21 cellular contexts compared by ENCODE assay signal in the genomic region with DNA sequence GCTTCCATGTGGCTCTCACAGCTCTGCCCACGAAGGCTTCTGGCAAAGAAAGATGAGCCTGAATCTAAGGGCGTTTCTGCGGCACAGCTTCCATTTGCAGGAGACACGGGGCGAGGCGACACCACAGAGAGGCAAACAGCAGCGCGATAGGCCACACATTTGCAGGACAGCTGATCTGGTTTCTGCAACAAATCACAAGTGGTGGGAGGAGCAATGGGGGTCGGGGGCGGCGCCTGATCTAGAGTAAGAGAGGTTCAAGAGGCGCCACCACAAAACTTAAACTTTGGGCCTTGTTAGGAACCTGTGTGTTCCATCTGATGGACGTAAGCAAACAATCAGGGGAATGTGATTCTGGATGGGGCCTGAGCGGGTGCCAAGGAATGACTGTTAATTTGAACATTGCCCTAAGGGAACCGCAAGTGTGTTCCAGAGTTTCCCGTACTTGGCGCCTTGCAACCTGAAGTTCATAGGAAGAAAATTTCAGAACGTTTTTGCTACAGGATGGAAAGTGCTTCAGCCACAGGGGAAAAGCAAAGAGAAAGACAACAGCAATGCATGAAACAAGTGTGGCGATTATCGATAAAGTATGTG. TPM values are rescaled to one million over a fixed set of nuclear protein-coding genes. Genes with fewer than 3 reads are reported as not detected.
DNase-seq lines count a peak whose midpoint lies in the region; ATAC-seq, FAIRE-seq and TF ChIP-seq lines count a peak whose summit lies in the region.
"Had no signal": no experiment of that assay in that cellular context is flagged by ENCODE, and none has a peak within 500 bp of the region (broad histone marks: within the 10 kb centered on the region; RNA-seq: fewer than 3 reads in every experiment).

No MANE protein-coding gene starts in this region.

- intact Hi-C loops in HepG2 (cut with micrococcal nuclease; ENCODE audit: unreplicated experiment) (no loop called here), adrenal gland (cut with DNase I) (no loop called here)

- H4K20me1 ChIP-seq in HepG2 (ENCODE audit: insufficient read depth, low read length) = no peaks in the 10 kb centered on the region

- in situ Hi-C loops in HepG2 (cut with HindIII; ENCODE audit: extremely low pct_ligation_motif_present, low pct_unique_long_range_greater_than_20kb) = no loop called here

- no peak overlapping the region for H3K27ac ChIP-seq in A549
- H3K27ac ChIP-seq in HepG2 (ENCODE audit: extremely low read length, insufficient read depth, low read length) = no peak overlapping the region
- no peak overlapping the region for H3K27ac ChIP-seq in adrenal gland
- H3K27ac ChIP-seq: C4-2B, SJCRH30 had no signal

- WGBS in A549 (ENCODE audit: missing lambda C conversion rate) = 82% methylated on average over 20 of the region's 20 CpGs
- 34% methylated on average over 20 of the region's 20 CpGs for WGBS in HepG2 (ENCODE audit: low lambda C conversion rate)
- WGBS in adrenal gland, 4 donors = 88 to 90% (median 89%) methylated on average over 19 to 20 of the region's 20 CpGs

- no peaks in the 10 kb centered on the region for H3K9me3 Mint-ChIP-seq in activated T-cell treated with anti-CD3 and anti-CD28 coated beads, Interleukin-2, amount 50 U/mL, for 24 hours
- H3K9me3 Mint-ChIP-seq: HFFc6 had no signal

- POLR2A ChIA-PET in A549 (lab: Yijun Ruan, JAX) (no interaction called here), HepG2 (lab: Yijun Ruan, JAX) (no interaction called here)

- peaks cover 2% of the 10 kb centered on the region for H3K36me3 Mint-ChIP-seq in T-helper 17 cell (ENCODE audit: low read depth)
- no peaks in the 10 kb centered on the region for H3K36me3 Mint-ChIP-seq in activated T-cell treated with anti-CD3 and anti-CD28 coated beads, Interleukin-2, amount 50 U/mL, for 24 hours (ENCODE audit: low read depth)

- no peak overlapping the region for H3K4me2 ChIP-seq in A549
- peak overlapping the region; percentile 5; the same call in 1 of the 2 replicates for H3K4me2 ChIP-seq in HepG2 (ENCODE audit: low read depth, low read length)

- FAIRE-seq in A549 (lab: Jason Lieb, UNC) (peak; percentile 32), HepG2 (lab: Jason Lieb, UNC) (no peak)
- FAIRE-seq: H54 had no signal

- TF ChIP-seq EP300 in A549 (IDR thresholded peaks at IDR 0.05) (no peak), HepG2 (IDR thresholded peaks at IDR 0.05; ENCODE audit: low read depth in 2 of 2, low read length in 2 of 2) (no peak), HepG2 (CRISPR knock-in tag; IDR thresholded peaks at IDR 0.05; ENCODE audit: borderline replicate concordance) (no peak)

- H3K4me1 Mint-ChIP-seq in T-helper 17 cell = no peaks in the 10 kb centered on the region
- peaks cover 4% of the 10 kb centered on the region for H3K4me1 Mint-ChIP-seq in activated T-cell treated with anti-CD3 and anti-CD28 coated beads, Interleukin-2, amount 50 U/mL, for 24 hours (ENCODE audit: low read depth)

- CTCF ChIA-PET in A549 (lab: Yijun Ruan, JAX) (interaction anchor here (0.7 to 1.7 kb wide), 7 partner anchors 40 to 666 kb away, joined by 3 to 5 read pairs (median 4); no protein-coding TSS in a partner anchor), HepG2 (lab: Yijun Ruan, JAX; ENCODE audit: low intra/inter-chr PET ratio, low total read pairs) (no interaction called here)

- H3K9me3 ChIP-seq in A549 (no peaks in the 10 kb centered on the region), T-helper 17 cell (ENCODE audit: control insufficient read depth, low read length, poor library complexity, severe bottlenecking) (no peaks in the 10 kb centered on the region), HepG2 (ENCODE audit: low read length) (no peaks in the 10 kb centered on the region), adrenal gland (replicated peaks in 1 of 3) (no peaks in the 10 kb centered on the region)
- H3K9me3 ChIP-seq: SJCRH30 had no signal

- peaks cover 43% of the 10 kb centered on the region for H3K27me3 Mint-ChIP-seq in T-helper 17 cell
- peaks cover 20% of the 10 kb centered on the region for H3K27me3 Mint-ChIP-seq in activated T-cell treated with anti-CD3 and anti-CD28 coated beads, Interleukin-2, amount 50 U/mL, for 24 hours

- TF ChIP-seq CTCF in A549 (IDR thresholded peaks at IDR 0.05) (no peak), HepG2 (CRISPR knock-in tag; IDR thresholded peaks at IDR 0.05) (no peak), adrenal gland (IDR thresholded peaks at IDR 0.05) (no peak)

- H3K4me1 ChIP-seq in A549 (peaks cover 22% of the 10 kb centered on the region), HepG2 (ENCODE audit: insufficient read depth, low read length) (peaks cover 55% of the 10 kb centered on the region), adrenal gland (replicated peaks in 1 of 2) (peaks cover 0 to 9% of the 10 kb centered on the region in 2 donors)
- H3K4me1 ChIP-seq: SJCRH30 had no signal

- no peaks in the 10 kb centered on the region for H3K79me2 ChIP-seq in HepG2 (ENCODE audit: insufficient read depth, low read length)

- no peak overlapping the region for H3K9ac ChIP-seq in HepG2 (ENCODE audit: insufficient read depth, low read depth, low read length)

- BruUV-seq in HepG2 (replicated peaks; lab: Mats Ljungman, UMichigan) = no TSS peak

- no peak overlapping the region for H3K27ac Mint-ChIP-seq in T-helper 17 cell
- no peak overlapping the region for H3K27ac Mint-ChIP-seq in activated T-cell treated with anti-CD3 and anti-CD28 coated beads, Interleukin-2, amount 50 U/mL, for 24 hours
- H3K27ac Mint-ChIP-seq: HFFc6 had no signal

- H3K27me3 ChIP-seq in HepG2 (ENCODE audit: control insufficient read depth in 1 of 2, insufficient read depth in 2 of 2, low read length in 2 of 2) = peaks cover 13 to 26% of the 10 kb centered on the region in 2 experiments; a peak in 3 of 5 replicates
- peaks cover 10% of the 10 kb centered on the region for H3K27me3 ChIP-seq in adrenal gland

- no peak overlapping the region for H2AFZ ChIP-seq in HepG2 (ENCODE audit: low read length)

- ATAC-seq in A549 = no peak
- ATAC-seq in T-helper 17 cell = no peak
- no peak for ATAC-seq in HepG2
- ATAC-seq: Panc1 had no signal

- DNase-seq in A549 (ENCODE audit: low read depth in 1 of 2, low spot score in 1 of 2) (no peak), M059J (ENCODE audit: low read depth) (peak; percentile 52), T-helper 17 cell (no peak), HepG2 (ENCODE audit: low spot score) (no peak), NAMALWA (ENCODE audit: low spot score) (no peak), adrenal gland (no peak)
- no peak for DNase-seq in activated T-cell treated with anti-CD3 and anti-CD28 coated beads, Interleukin-2, amount 50 U/mL, for 24 hours
- no peak for DNase-seq in activated CD4-positive, alpha-beta T cell treated with anti-CD3 and anti-CD28 coated beads, Interleukin-2, amount 50 U/mL, for 48 hours
- DNase-seq: DMS53, HFFc6, NCI-H1092 treated with DMSO at 0.1 percent for 48 hours, NCI-H146, NCI-H2081 treated with DMSO at 0.1 percent for 48 hours, NCI-H69, SJCRH30 had no signal

- H3K36me3 ChIP-seq in HepG2 (replicated peaks in 1 of 2; ENCODE audit: control insufficient read depth in 1 of 2, insufficient read depth in 2 of 2, low read length in 2 of 2) (no peaks in the 10 kb centered on the region), adrenal gland (replicated peaks in 1 of 2) (no peaks in the 10 kb centered on the region)
- H3K36me3 ChIP-seq: SJCRH30 had no signal

- H3K4me3 ChIP-seq in A549 (no peak overlapping the region), HepG2 (replicated peaks in 1 of 3; ENCODE audit: insufficient read depth in 1 of 3, low read depth in 2 of 3, low read length in 3 of 3) (no peak overlapping the region), adrenal gland (no peak overlapping the region)
- H3K4me3 ChIP-seq: SJCRH30 had no signal

- TF ChIP-seq RAD21 in A549 (conservative IDR thresholded peaks at IDR 0.05 in 1 of 2, IDR thresholded peaks at IDR 0.05 in 1 of 2) (no peak), HepG2 (CRISPR knock-in tag; IDR thresholded peaks at IDR 0.05) (no peak)

- H3K4me3 Mint-ChIP-seq in T-helper 17 cell = peak overlapping the region; percentile 43
- no peak overlapping the region for H3K4me3 Mint-ChIP-seq in activated T-cell treated with anti-CD3 and anti-CD28 coated beads, Interleukin-2, amount 50 U/mL, for 24 hours
- H3K4me3 Mint-ChIP-seq: HFFc6 had no signal

- TF ChIP-seq POLR2A in A549 (IDR thresholded peaks at IDR 0.05; ENCODE audit: low read length) (no peak), HepG2 (IDR thresholded peaks at IDR 0.05; ENCODE audit: insufficient read depth in 1 of 2, low read depth in 2 of 2, low read length in 2 of 2) (no peak), adrenal gland (IDR thresholded peaks at IDR 0.05) (no peak)

RNA-seq across cellular contexts. Expression of a gene that starts 18.9 kb away (rescaled TPM):
- polyA plus RNA-seq in A549 (2011; rRNA removed) = not detected in 2 replicates
- not detected in 2 replicates for polyA plus RNA-seq in A549 (2012; cell fraction: cytosol; rRNA removed)
- not detected in 2 replicates for polyA plus RNA-seq in A549 (2012; cell fraction: nucleus; rRNA removed)
- not detected in 3 replicates for polyA plus RNA-seq in A549 (2017; fragmentation: RNase III; extraction: RNeasy Plus Mini Kit Qiagen cat#74134 plus additional on column Dnase treatment)
- not detected in 2 replicates for polyA minus RNA-seq in A549 (2011; rRNA and poly(A)+ RNA removed)
- not detected in 2 replicates for total RNA-seq in M059J (2014; rRNA removed; shearing (Covaris generic))
- not detected for total RNA-seq in T-helper 17 cell
- total RNA-seq in HepG2 (2016; rRNA removed; fragmentation: Illumina TruSeq; extraction: Trizol) = 0.76 and 2.2 TPM in 2 replicates
- total RNA-seq in HepG2 (2016; cell fraction: cytosol; rRNA removed; fragmentation: Illumina TruSeq; extraction: Trizol; ENCODE audit: low read depth) = 0.30 TPM in 1 of 2 replicates, not detected in the other
- 0.54 and 2.3 TPM in 2 replicates for total RNA-seq in HepG2 (2016; cell fraction: insoluble cytoplasmic fraction; rRNA removed; fragmentation: Illumina TruSeq; extraction: Trizol)
- total RNA-seq in HepG2 (2016; cell fraction: membrane; rRNA removed; fragmentation: Illumina TruSeq; extraction: Trizol) = 0.28 and 0.41 TPM in 2 replicates
- 3.2 and 3.4 TPM in 2 replicates for total RNA-seq in HepG2 (2016; cell fraction: nucleus; rRNA removed; fragmentation: Illumina TruSeq; extraction: Trizol)
- polyA plus RNA-seq in HepG2 (2011; rRNA removed) = 1.1 and 2.2 TPM in 2 replicates
- polyA plus RNA-seq in HepG2 (2011; cell fraction: cytosol; rRNA removed) = 1.2 and 1.3 TPM in 2 replicates
- polyA plus RNA-seq in HepG2 (2011; cell fraction: nucleus; rRNA removed) = 5.5 and 5.6 TPM in 2 replicates
- polyA plus RNA-seq in HepG2 (2012) = 1.7 and 2.5 TPM in 2 replicates
- polyA plus RNA-seq in HepG2 (2016; cell fraction: cytosol; fragmentation: Illumina TruSeq; extraction: Trizol; ENCODE audit: low read depth) = 0.20 and 0.24 TPM in 2 replicates
- 0.19 and 0.36 TPM in 2 replicates for polyA plus RNA-seq in HepG2 (2016; cell fraction: insoluble cytoplasmic fraction; fragmentation: Illumina TruSeq; extraction: Trizol; ENCODE audit: low read depth)
- polyA plus RNA-seq in HepG2 (2016; cell fraction: membrane; fragmentation: Illumina TruSeq; extraction: Trizol; ENCODE audit: low read depth) = 0.15 and 0.29 TPM in 2 replicates
- 1.4 and 2.3 TPM in 2 replicates for polyA plus RNA-seq in HepG2 (2016; cell fraction: nucleus; fragmentation: Illumina TruSeq; extraction: Trizol; ENCODE audit: insufficient read depth, low read depth)
- 6.6 TPM in 1 of 2 replicates, not detected in the other for polyA minus RNA-seq in HepG2 (2011; rRNA and poly(A)+ RNA removed; ENCODE audit: low replicate concordance)
- 0.79 and 1.1 TPM in 2 replicates for polyA minus RNA-seq in HepG2 (2011; cell fraction: cytosol; rRNA and poly(A)+ RNA removed)
- 10.6 and 12.7 TPM in 2 replicates for polyA minus RNA-seq in HepG2 (2011; cell fraction: nucleus; rRNA and poly(A)+ RNA removed)
- total RNA-seq in adrenal gland = not detected
- polyA plus RNA-seq in adrenal gland = not detected
- total RNA-seq: A172, HFFc6, LHCN-M2, NCI-H460, SJCRH30 had no signal
